In the genomic region with DNA sequence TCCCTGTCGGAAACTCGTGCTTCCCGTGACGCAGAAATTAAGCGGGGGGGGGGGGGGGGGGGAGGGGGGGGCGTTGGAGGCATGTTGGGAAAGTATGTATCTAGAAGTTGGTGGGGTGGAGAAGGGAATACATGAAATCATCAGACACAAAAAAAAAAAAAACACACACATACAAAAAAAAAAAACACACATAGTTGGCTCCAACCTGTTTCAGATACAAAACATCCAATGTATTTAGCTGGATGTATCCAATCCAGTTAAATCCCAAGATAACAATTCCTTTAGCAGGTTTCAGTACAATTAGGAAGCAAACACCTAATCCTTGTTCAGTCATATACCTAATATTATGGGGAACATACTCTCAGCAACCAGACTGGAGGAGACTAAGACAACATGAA, we compare ENCODE assay signal across 1 cellular context.
TF ChIP-seq lines count a peak whose summit lies in the region.

No MANE protein-coding gene starts in this region.

TF ChIP-seq in endothelial cell of umbilical vein, 7 proteins besides CTCF, POLR2A, EP300 and RAD21:
- TF ChIP-seq JUN (IDR thresholded peaks at IDR 0.05; ENCODE audit: borderline replicate concordance, insufficient read depth, insufficient read length, low read depth) (no peak), MYC (IDR thresholded peaks at IDR 0.05; ENCODE audit: low read depth, low read length) (no peak), POLR2AphosphoS5 (IDR thresholded peaks at IDR 0.05; ENCODE audit: insufficient read depth, low read depth, low read length) (no peak), FOS (IDR thresholded peaks at IDR 0.05; ENCODE audit: borderline replicate concordance, insufficient read depth, low read length) (no peak), GATA2 (IDR thresholded peaks at IDR 0.05; ENCODE audit: insufficient read depth, insufficient read length, low read depth, low read length) (no peak), EZH2 (IDR thresholded peaks at IDR 0.05; ENCODE audit: borderline replicate concordance, low read depth, low read length, severe bottlenecking) (no peak), MAX (IDR thresholded peaks at IDR 0.05; ENCODE audit: insufficient read depth, insufficient read length) (no peak)
